ENCODE assay signal across 31 cellular contexts in genomic region chr4:140750470-140750869, GRCh38.
"Had no signal": no experiment of that assay in that cellular context is flagged by ENCODE, and none has a peak within 500 bp of the region (broad histone marks: within the 10 kb centered on the region; RNA-seq: fewer than 3 reads in every experiment).

No MANE protein-coding gene starts in this region.

- H3K36me3 ChIP-seq: brain microvascular endothelial cell had no signal

- H3K4me3 ChIP-seq: SJCRH30, SK-N-MC had no signal

- H3K27ac ChIP-seq: brain microvascular endothelial cell, SJCRH30 had no signal

- H3K9me3 Mint-ChIP-seq: activated CD4-positive, alpha-beta memory T cell treated with anti-CD3 and anti-CD28 coated beads, Interleukin-2, amount 10 ng/mL, durations not matched to agents 7 days and 5 days; T-helper 2 cell treated with Interferon-gamma antibody and Interleukin-4, amounts not matched to agents 5 μg/mL and 100 μg/mL, for 36 hours had no signal

- ATAC-seq: activated CD8-positive, alpha-beta memory T cell treated with anti-CD3 and anti-CD28 coated beads, Interleukin-2, amount 10 ng/mL, durations not matched to agents 7 days and 5 days; Panc1; WTC11 had no signal

- DNase-seq: activated CD4-positive, alpha-beta memory T cell treated with anti-CD3 and anti-CD28 coated beads, Interleukin-2, amount 10 ng/mL, durations not matched to agents 7 days and 5 days; activated CD4-positive, alpha-beta T cell treated with anti-CD3 and anti-CD28 coated beads for 4 hours; activated CD4-positive, alpha-beta T cell treated with anti-CD3 and anti-CD28 coated beads, Interleukin-2, amount 50 U/mL, for 1 hour; activated CD4-positive, CD25-positive, alpha-beta regulatory T cell treated with anti-CD3 and anti-CD28 coated beads, Interleukin-2, amount 50 U/mL, for 72 hours; activated CD8-positive, alpha-beta memory T cell treated with anti-CD3 and anti-CD28 coated beads for 24 hours; activated CD8-positive, alpha-beta memory T cell treated with anti-CD3 and anti-CD28 coated beads, Interleukin-2, amount 10 ng/mL, durations not matched to agents 7 days and 5 days; activated CD8-positive, alpha-beta memory T cell treated with anti-CD3 and anti-CD28 coated beads, Interleukin-2, amount 50 U/mL, for 48 hours; activated effector memory CD4-positive, alpha-beta T cell treated with Interleukin-2 at 50 U/mL for 16 hours; activated naive CD4-positive, alpha-beta T cell; activated naive CD4-positive, alpha-beta T cell treated with anti-CD3 and anti-CD28 coated beads, Interleukin-2, amount 50 U/mL, for 16 hours; activated naive CD8-positive, alpha-beta T cell treated with anti-CD3 and anti-CD28 coated beads for 36 hours; activated T-cell treated with anti-CD3 and anti-CD28 coated beads, Interleukin-2, amount 50 U/mL, for 48 hours; amniotic stem cell; aorta; brain microvascular endothelial cell; central memory CD4-positive, alpha-beta T cell; Kasumi-1; MM.1S; MV-4-11; NCI-H1092; NCI-H1436 treated with DMSO at 0.1 percent for 48 hours; NCI-H1694 treated with DMSO at 0.1 percent for 48 hours; NCI-H2029; NCI-H345; NCI-H524 treated with DMSO at 0.1 percent for 48 hours; SHP77; SJCRH30 had no signal

- H3K4me1 ChIP-seq: SJCRH30 had no signal

- H3K27ac Mint-ChIP-seq: activated CD4-positive, alpha-beta memory T cell treated with anti-CD3 and anti-CD28 coated beads, Interleukin-2, amount 10 ng/mL, durations not matched to agents 7 days and 5 days; activated CD8-positive, alpha-beta memory T cell treated with anti-CD3 and anti-CD28 coated beads, Interleukin-2, amount 10 ng/mL, durations not matched to agents 7 days and 5 days; activated naive CD8-positive, alpha-beta T cell treated with anti-CD3 and anti-CD28 coated beads for 36 hours; T-helper 2 cell treated with Interferon-gamma antibody and Interleukin-4, amounts not matched to agents 5 μg/mL and 100 μg/mL, for 36 hours; WTC11 had no signal

- H3K27me3 ChIP-seq: brain microvascular endothelial cell, SJCRH30 had no signal

- H3K36me3 Mint-ChIP-seq: activated CD8-positive, alpha-beta memory T cell treated with anti-CD3 and anti-CD28 coated beads, Interleukin-2, amount 10 ng/mL, durations not matched to agents 7 days and 5 days; activated naive CD8-positive, alpha-beta T cell treated with anti-CD3 and anti-CD28 coated beads for 36 hours; WTC11 had no signal

- H3K4me3 Mint-ChIP-seq: activated CD4-positive, alpha-beta memory T cell treated with anti-CD3 and anti-CD28 coated beads, Interleukin-2, amount 10 ng/mL, durations not matched to agents 7 days and 5 days; activated CD8-positive, alpha-beta memory T cell treated with anti-CD3 and anti-CD28 coated beads, Interleukin-2, amount 10 ng/mL, durations not matched to agents 7 days and 5 days; activated naive CD8-positive, alpha-beta T cell treated with anti-CD3 and anti-CD28 coated beads for 36 hours; T-helper 2 cell treated with Interferon-gamma antibody and Interleukin-4, amounts not matched to agents 5 μg/mL and 100 μg/mL, for 36 hours; WTC11 had no signal
